Comparison of ENCODE assay signal across 1 cellular context in genomic region chr6:160041608-160042007, GRCh38.
TF ChIP-seq lines count a peak whose summit lies in the region.

No MANE protein-coding gene starts in this region.

TF ChIP-seq in IMR-90, 13 proteins besides CTCF, POLR2A, EP300 and RAD21 (continued from another document):
- no peak for TF ChIP-seq FOS (IDR thresholded peaks at IDR 0.05; ENCODE audit: low read depth, low read length)
- TF ChIP-seq MAZ (IDR thresholded peaks at IDR 0.05; ENCODE audit: borderline replicate concordance, low read depth, low read length): no peak
- TF ChIP-seq RFX5 (IDR thresholded peaks at IDR 0.05; ENCODE audit: low read depth, low read length): no peak
